Comparison of ENCODE assay signal across 24 cellular contexts in genomic region chr2:233041722-233042323, GRCh38. TPM values are rescaled to one million over a fixed set of nuclear protein-coding genes. Genes with fewer than 3 reads are reported as not detected.
"Had no signal": no experiment of that assay in that cellular context is flagged by ENCODE, and none has a peak within 500 bp of the region (broad histone marks: within the 10 kb centered on the region; RNA-seq: fewer than 3 reads in every experiment).

No MANE protein-coding gene starts in this region.

- H3K4me1 Mint-ChIP-seq: activated naive CD4-positive, alpha-beta T cell treated with anti-CD3 and anti-CD28 coated beads, Interleukin-2, amount 10 ng/mL, durations not matched to agents 7 days and 5 days; nephron progenitor cell; stimulated activated effector memory CD8-positive, alpha-beta T cell treated with anti-CD3 and anti-CD28 coated beads, Interleukin-12 subunit alpha, Interleukin-12 subunit beta, amount 100 ng/mL, for 72 hours; WTC11 had no signal

- H3K4me1 ChIP-seq: esophagus squamous epithelium, gastroesophageal sphincter, pancreas, stomach, suprapubic skin had no signal

- H3K9me3 ChIP-seq: esophagus squamous epithelium, gastroesophageal sphincter, mucosa of descending colon, pancreas, stomach, suprapubic skin, tibial nerve had no signal

- H3K36me3 ChIP-seq: esophagus squamous epithelium, gastroesophageal sphincter, pancreas, stomach, suprapubic skin, tibial nerve had no signal

- H3K27ac Mint-ChIP-seq: activated naive CD4-positive, alpha-beta T cell treated with anti-CD3 and anti-CD28 coated beads, Interleukin-2, amount 10 ng/mL, durations not matched to agents 7 days and 5 days; nephron progenitor cell; stimulated activated effector memory CD8-positive, alpha-beta T cell treated with anti-CD3 and anti-CD28 coated beads, Interleukin-12 subunit alpha, Interleukin-12 subunit beta, amount 100 ng/mL, for 72 hours; WTC11 had no signal

- DNase-seq: activated CD8-positive, alpha-beta memory T cell treated with anti-CD3 and anti-CD28 coated beads, Interleukin-2, amount 50 U/mL, for 48 hours; activated naive CD4-positive, alpha-beta T cell treated with anti-CD3 and anti-CD28 coated beads, Interleukin-2, amount 10 ng/mL, durations not matched to agents 7 days and 5 days; activated T-cell treated with anti-CD3 and anti-CD28 coated beads, Interleukin-2, amount 50 U/mL, for 4 hours; caudate nucleus; esophagus squamous epithelium; left cardiac atrium; mesendoderm; nephron progenitor cell; right cardiac atrium; stimulated activated CD4-positive, alpha-beta T cell treated with anti-CD3 and anti-CD28 coated beads, Interleukin-2, amount 100 ng/mL, for 24 hours; stomach; T-helper 1 cell had no signal

- H3K36me3 Mint-ChIP-seq: activated naive CD4-positive, alpha-beta T cell treated with anti-CD3 and anti-CD28 coated beads, Interleukin-2, amount 10 ng/mL, durations not matched to agents 7 days and 5 days; stimulated activated effector memory CD8-positive, alpha-beta T cell treated with anti-CD3 and anti-CD28 coated beads, Interleukin-12 subunit alpha, Interleukin-12 subunit beta, amount 100 ng/mL, for 72 hours; WTC11 had no signal

- H3K27ac ChIP-seq: esophagus squamous epithelium, gastroesophageal sphincter, pancreas, skin epidermis, stomach, suprapubic skin had no signal

- ATAC-seq: activated T-cell treated with anti-CD3 and anti-CD28 coated beads, Interleukin-2, amount 50 U/mL, for 4 hours; gastroesophageal sphincter; left cardiac atrium; mucosa of descending colon; pancreas; stimulated activated effector memory CD8-positive, alpha-beta T cell treated with anti-CD3 and anti-CD28 coated beads, Interleukin-12 subunit alpha, Interleukin-12 subunit beta, amount 100 ng/mL, for 72 hours; WTC11 had no signal

- FAIRE-seq: islet of Langerhans, pancreas, urothelium cell line had no signal

- H3K27me3 ChIP-seq: pancreas, suprapubic skin, tibial nerve had no signal

- H3K4me3 Mint-ChIP-seq: activated naive CD4-positive, alpha-beta T cell treated with anti-CD3 and anti-CD28 coated beads, Interleukin-2, amount 10 ng/mL, durations not matched to agents 7 days and 5 days; activated T-cell treated with anti-CD3 and anti-CD28 coated beads, Interleukin-2, amount 50 U/mL, for 4 hours; nephron progenitor cell; stimulated activated effector memory CD8-positive, alpha-beta T cell treated with anti-CD3 and anti-CD28 coated beads, Interleukin-12 subunit alpha, Interleukin-12 subunit beta, amount 100 ng/mL, for 72 hours; WTC11 had no signal

- H3K9me3 Mint-ChIP-seq: activated naive CD4-positive, alpha-beta T cell treated with anti-CD3 and anti-CD28 coated beads, Interleukin-2, amount 10 ng/mL, durations not matched to agents 7 days and 5 days; activated T-cell treated with anti-CD3 and anti-CD28 coated beads, Interleukin-2, amount 50 U/mL, for 4 hours; nephron progenitor cell; stimulated activated effector memory CD8-positive, alpha-beta T cell treated with anti-CD3 and anti-CD28 coated beads, Interleukin-12 subunit alpha, Interleukin-12 subunit beta, amount 100 ng/mL, for 72 hours; WTC11 had no signal

- H3K4me3 ChIP-seq: esophagus squamous epithelium, gastroesophageal sphincter, mucosa of descending colon, pancreas, skin epidermis, stomach, suprapubic skin, tibial nerve had no signal

RNA-seq across cellular contexts. Expression of gene NEU2, which starts 9.4 kb away (rescaled TPM):
- total RNA-seq: activated CD8-positive, alpha-beta memory T cell treated with anti-CD3 and anti-CD28 coated beads for 36 hours; activated T-cell treated with anti-CD3 and anti-CD28 coated beads, Interleukin-2, amount 50 U/mL, for 4 hours; esophagus squamous epithelium; gastroesophageal sphincter; left cardiac atrium; mucosa of descending colon; pancreas; pulmonary artery endothelial cell; right cardiac atrium; stomach; tibial nerve; WTC11 had no signal
- polyA plus RNA-seq: pancreas, right cardiac atrium, stomach had no signal
